In genomic region chr19:38374332-38375097, GRCh38 we compare ENCODE assay signal across 8 cellular contexts. TPM values are rescaled to one million over a fixed set of nuclear protein-coding genes. Genes with fewer than 3 reads are reported as not detected.
DNase-seq lines count a peak whose midpoint lies in the region; ATAC-seq and TF ChIP-seq lines count a peak whose summit lies in the region.

TSS of gene PSMD8 (plus strand) at chr19:38374571. CDS start at chr19:38374602, 31 bp downstream.

- H3K4me3 Mint-ChIP-seq in HFFc6, result peak within 1 kb of the TSS; percentile 95
- peak within 1 kb of the TSS; percentile 99 for H3K4me3 Mint-ChIP-seq in activated naive CD4-positive, alpha-beta T cell treated with anti-CD3 and anti-CD28 coated beads, Interleukin-2, amount 10 ng/mL, durations not matched to agents 7 days and 5 days

- H3K36me3 ChIP-seq in SK-N-MC (ENCODE audit: insufficient read depth, low read length) (peaks cover 20% of the 10 kb centered on the region), gastroesophageal sphincter (peaks cover 0 to 34% of the 10 kb centered on the region in 2 donors), neutrophil (peaks cover 24% of the 10 kb centered on the region)

- H3K9me3 ChIP-seq in SK-N-MC (ENCODE audit: low read depth, low read length) (no peaks in the 10 kb centered on the region), gastroesophageal sphincter (no peaks in the 10 kb centered on the region), neutrophil (no peaks in the 10 kb centered on the region)

- H3K4me3 ChIP-seq in GM08714 (ENCODE audit: low read length) (peak within 1 kb of the TSS; percentile 96), NB4 (ENCODE audit: low read depth, low read length) (peak within 1 kb of the TSS; percentile 87), SK-N-MC (peak within 1 kb of the TSS; percentile 98), gastroesophageal sphincter (peak within 1 kb of the TSS; percentile 73 to 92), neutrophil (ENCODE audit: low read depth in 1 of 2, low read length in 1 of 2) (peak within 1 kb of the TSS; percentile 93 to 98)

- TF ChIP-seq CTCF in HFFc6 (IDR thresholded peaks at IDR 0.05) (peak; percentile 66), NB4 (IDR thresholded peaks at IDR 0.05; ENCODE audit: low read depth, low read length) (peak; percentile 6), gastroesophageal sphincter (IDR thresholded peaks at IDR 0.05) (peak in 2 of 4 experiments; percentile 14 to 33), neutrophil (IDR thresholded peaks at IDR 0.05) (peak; percentile 75)

- H3K27me3 ChIP-seq in gastroesophageal sphincter (peaks cover 5% of the 10 kb centered on the region), neutrophil (peaks cover 19% of the 10 kb centered on the region)

- peak; percentile 99 for ATAC-seq in gastroesophageal sphincter

- TF ChIP-seq POLR2A in NB4 (IDR thresholded peaks at IDR 0.05; ENCODE audit: extremely low read depth, insufficient read length), result peak; percentile 82
- TF ChIP-seq POLR2A in gastroesophageal sphincter (IDR thresholded peaks at IDR 0.05), result peak; percentile 92 to 95

- no peak for TF ChIP-seq EP300 in gastroesophageal sphincter (IDR thresholded peaks at IDR 0.05)

- H3K36me3 Mint-ChIP-seq in HFFc6 (ENCODE audit: low read depth), result peaks cover 15% of the 10 kb centered on the region
- peaks cover 23% of the 10 kb centered on the region for H3K36me3 Mint-ChIP-seq in activated naive CD4-positive, alpha-beta T cell treated with anti-CD3 and anti-CD28 coated beads, Interleukin-2, amount 10 ng/mL, durations not matched to agents 7 days and 5 days

- CTCF ChIA-PET in activated naive CD4-positive, alpha-beta T cell treated with anti-CD3 and anti-CD28 coated beads, Interleukin-2, amount 10 ng/mL, durations not matched to agents 7 days and 5 days (lab: Charles Lee), result interaction anchor here (0.7 to 2.8 kb wide), 12 partner anchors 11 to 556 kb away, joined by 3 to 16 read pairs (median 4); partner anchors contain the start of genes CATSPERG, FAM98C and SARS2

- WGBS in gastroesophageal sphincter (ENCODE audit: low coverage in 1 of 2), 2 donors, result 0% methylated on average over 4 to 7 of the region's 65 CpGs

- peak within 1 kb of the TSS; percentile 94 for H3K9ac ChIP-seq in SK-N-MC (ENCODE audit: insufficient read length)

- DNase-seq in HFFc6 (peak; percentile 98), NB4 (ENCODE audit: low read depth) (peak; percentile 98), SK-N-MC (ENCODE audit: low read depth, low spot score) (peak; percentile 57), substantia nigra (lab: John Stamatoyannopoulos, UW) (peak; percentile 72 to 100 (median 99))
- peak; percentile 99 for DNase-seq in activated naive CD4-positive, alpha-beta T cell treated with anti-CD3 and anti-CD28 coated beads, Interleukin-2, amount 10 ng/mL, durations not matched to agents 7 days and 5 days

- H3K27ac ChIP-seq in SK-N-MC, result peak within 1 kb of the TSS; percentile 75
- H3K27ac ChIP-seq in gastroesophageal sphincter, result peak within 1 kb of the TSS; percentile 57 to 93 (median 90)
- peak within 1 kb of the TSS; percentile 96 for H3K27ac ChIP-seq in neutrophil
- peak within 1 kb of the TSS; percentile 91 for H3K27ac ChIP-seq in substantia nigra (ENCODE audit: low read depth, low read length, poor library complexity, severe bottlenecking)

- H3K4me1 ChIP-seq in gastroesophageal sphincter (peaks cover 8 to 32% (median 16%) of the 10 kb centered on the region in 3 donors), neutrophil (ENCODE audit: control insufficient read depth in 1 of 2, insufficient read depth in 1 of 2, low read depth in 1 of 2, low read length in 1 of 2) (peaks cover 16% of the 10 kb centered on the region in 2 experiments)

- H3K9me3 Mint-ChIP-seq in HFFc6, result no peaks in the 10 kb centered on the region
- no peaks in the 10 kb centered on the region for H3K9me3 Mint-ChIP-seq in activated naive CD4-positive, alpha-beta T cell treated with anti-CD3 and anti-CD28 coated beads, Interleukin-2, amount 10 ng/mL, durations not matched to agents 7 days and 5 days

- peaks cover 26% of the 10 kb centered on the region for H3K4me1 Mint-ChIP-seq in HFFc6 (ENCODE audit: low read depth)
- H3K4me1 Mint-ChIP-seq in activated naive CD4-positive, alpha-beta T cell treated with anti-CD3 and anti-CD28 coated beads, Interleukin-2, amount 10 ng/mL, durations not matched to agents 7 days and 5 days, result peaks cover 27% of the 10 kb centered on the region

- peak within 1 kb of the TSS; percentile 97 for H3K27ac Mint-ChIP-seq in HFFc6
- peak within 1 kb of the TSS; percentile 96 for H3K27ac Mint-ChIP-seq in activated naive CD4-positive, alpha-beta T cell treated with anti-CD3 and anti-CD28 coated beads, Interleukin-2, amount 10 ng/mL, durations not matched to agents 7 days and 5 days

- peaks cover 16% of the 10 kb centered on the region for H3K27me3 Mint-ChIP-seq in HFFc6 (ENCODE audit: insufficient read depth)
- peaks cover 23% of the 10 kb centered on the region for H3K27me3 Mint-ChIP-seq in activated naive CD4-positive, alpha-beta T cell treated with anti-CD3 and anti-CD28 coated beads, Interleukin-2, amount 10 ng/mL, durations not matched to agents 7 days and 5 days

RNA-seq across cellular contexts. Expression of gene PSMD8, which starts in this region (rescaled TPM):
- 100 to 1,000 TPM; 229 to 298 (median 259) TPM for total RNA-seq in HFFc6 (2021; fragmentation: NEBNext Ultra II Directional; extraction: Animal tissue kit (Norgen Biotek cat#: 25700))
- 100 to 1,000 TPM; 161 to 208 (median 171) TPM for total RNA-seq in gastroesophageal sphincter

Comparison
In these comparisons a context has a peak if more than half of its experiments do, and no peak if none do; other contexts are left out.
1. Peak in every context shown above with its lines: DNase-seq, ATAC-seq, H3K4me3 ChIP-seq and H3K27ac ChIP-seq.